Comparison of ENCODE assay signal across 36 cellular contexts in the genomic region with DNA sequence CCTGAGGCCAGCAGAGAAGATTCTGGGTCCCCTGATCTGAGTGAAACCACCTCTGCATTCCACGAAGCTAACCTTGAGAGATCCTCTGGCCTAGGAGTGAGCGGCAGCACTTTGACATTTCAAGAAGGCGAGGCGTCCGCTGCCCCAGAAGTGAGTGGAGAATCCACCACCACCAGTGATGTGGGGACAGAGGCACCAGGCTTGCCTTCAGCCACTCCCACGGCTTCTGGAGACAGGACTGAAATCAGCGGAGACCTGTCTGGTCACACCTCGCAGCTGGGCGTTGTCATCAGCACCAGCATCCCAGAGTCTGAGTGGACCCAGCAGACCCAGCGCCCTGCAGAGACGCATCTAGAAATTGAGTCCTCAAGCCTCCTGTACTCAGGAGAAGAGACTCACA. TPM values are rescaled to one million over a fixed set of nuclear protein-coding genes. Genes with fewer than 3 reads are reported as not detected.
"Had no signal": no experiment of that assay in that cellular context is flagged by ENCODE, and none has a peak within 500 bp of the region (broad histone marks: within the 10 kb centered on the region; RNA-seq: fewer than 3 reads in every experiment).

No MANE protein-coding gene starts in this region.

- H3K9me3 ChIP-seq: adrenal gland, body of pancreas, breast epithelium had no signal

- ATAC-seq: activated CD8-positive, alpha-beta T cell treated with anti-CD3 and anti-CD28 coated beads for 36 hours; activated naive CD4-positive, alpha-beta T cell treated with anti-CD3 and anti-CD28 coated beads, Interleukin-2, amount 50 U/mL, for 72 hours; activated T-cell treated with anti-CD3 and anti-CD28 coated beads, Interleukin-2, amount 50 U/mL, for 4 hours; activated T-cell treated with anti-CD3 and anti-CD28 coated beads, Interleukin-2, amount 50 U/mL, for 72 hours; activated T-helper 17 cell treated with anti-CD3 and anti-CD28 coated beads, Interleukin-2, amount 50 U/mL, for 72 hours; body of pancreas had no signal

- H3K4me1 ChIP-seq: adrenal gland, body of pancreas, breast epithelium had no signal

- H3K27me3 ChIP-seq: adrenal gland, body of pancreas, brain microvascular endothelial cell had no signal

- H3K27ac Mint-ChIP-seq: activated B cell treated with CpG ODN at 0.5 μM for 24 hours; activated CD4-positive, alpha-beta memory T cell treated with anti-CD3 and anti-CD28 coated beads for 36 hours; activated CD4-positive, alpha-beta T cell treated with anti-CD3 and anti-CD28 coated beads, Interleukin-2, amount 10 ng/mL, durations not matched to agents 24 days and 14 days; activated CD8-positive, alpha-beta T cell treated with anti-CD3 and anti-CD28 coated beads for 36 hours; activated naive CD4-positive, alpha-beta T cell treated with anti-CD3 and anti-CD28 coated beads for 36 hours; activated naive CD4-positive, alpha-beta T cell treated with anti-CD3 and anti-CD28 coated beads, Interleukin-2, amount 50 U/mL, for 72 hours; activated naive CD8-positive, alpha-beta T cell treated with anti-CD3 and anti-CD28 coated beads for 36 hours; activated T-cell treated with anti-CD3 and anti-CD28 coated beads, Interleukin-2, amount 50 U/mL, for 72 hours; activated T-helper 1 cell treated with anti-CD3 and anti-CD28 coated beads, Interleukin-12 subunit alpha, Interleukin-12 subunit beta, Interleukin-2, Interleukin-4 antibody, amounts not matched to agents 30 ng/mL and 10 ng/mL and 1 ng/mL, durations not matched to agents 14 hours and 24 hours and 36 hours; activated T-helper 17 cell treated with anti-CD3 and anti-CD28 coated beads, Interleukin-2, amount 50 U/mL, for 72 hours; T-helper 1 cell treated with Interleukin-12 subunit alpha and Interleukin-12 subunit beta and Interleukin-4 antibody, amounts not matched to agents 30 μg/mL and 1 μg/mL, for 36 hours; T-helper 2 cell treated with Interferon-gamma antibody and Interleukin-4, amounts not matched to agents 5 μg/mL and 100 μg/mL, for 36 hours had no signal

- H3K36me3 ChIP-seq: adrenal gland, brain microvascular endothelial cell, breast epithelium had no signal

- H3K27me3 Mint-ChIP-seq: activated CD4-positive, alpha-beta T cell treated with anti-CD3 and anti-CD28 coated beads, Interleukin-2, amount 10 ng/mL, durations not matched to agents 24 days and 14 days; activated CD8-positive, alpha-beta T cell treated with anti-CD3 and anti-CD28 coated beads for 36 hours; activated naive CD8-positive, alpha-beta T cell treated with anti-CD3 and anti-CD28 coated beads for 36 hours; activated T-helper 17 cell treated with anti-CD3 and anti-CD28 coated beads, Interleukin-2, amount 50 U/mL, for 72 hours had no signal

- H3K27ac ChIP-seq: adrenal gland, body of pancreas, brain microvascular endothelial cell, breast epithelium, VCaP had no signal

- H3K4me3 ChIP-seq: adrenal gland, body of pancreas, breast epithelium had no signal

- H3K4me3 Mint-ChIP-seq: activated B cell treated with CpG ODN at 0.5 μM for 24 hours; activated CD4-positive, alpha-beta memory T cell treated with anti-CD3 and anti-CD28 coated beads for 36 hours; activated CD4-positive, alpha-beta T cell treated with anti-CD3 and anti-CD28 coated beads, Interleukin-2, amount 10 ng/mL, durations not matched to agents 24 days and 14 days; activated CD8-positive, alpha-beta T cell treated with anti-CD3 and anti-CD28 coated beads for 36 hours; activated naive CD4-positive, alpha-beta T cell treated with anti-CD3 and anti-CD28 coated beads for 36 hours; activated naive CD8-positive, alpha-beta T cell treated with anti-CD3 and anti-CD28 coated beads for 36 hours; activated T-cell treated with anti-CD3 and anti-CD28 coated beads, Interleukin-2, amount 50 U/mL, for 4 hours; activated T-cell treated with anti-CD3 and anti-CD28 coated beads, Interleukin-2, amount 50 U/mL, for 72 hours; activated T-helper 1 cell treated with anti-CD3 and anti-CD28 coated beads, Interleukin-12 subunit alpha, Interleukin-12 subunit beta, Interleukin-2, Interleukin-4 antibody, amounts not matched to agents 30 ng/mL and 10 ng/mL and 1 ng/mL, durations not matched to agents 14 hours and 24 hours and 36 hours; activated T-helper 17 cell treated with anti-CD3 and anti-CD28 coated beads, Interleukin-2, amount 50 U/mL, for 72 hours; T-helper 1 cell treated with Interleukin-12 subunit alpha and Interleukin-12 subunit beta and Interleukin-4 antibody, amounts not matched to agents 30 μg/mL and 1 μg/mL, for 36 hours; T-helper 2 cell treated with Interferon-gamma antibody and Interleukin-4, amounts not matched to agents 5 μg/mL and 100 μg/mL, for 36 hours had no signal

- H3K4me1 Mint-ChIP-seq: activated B cell treated with CpG ODN at 0.5 μM for 24 hours; activated CD4-positive, alpha-beta T cell treated with anti-CD3 and anti-CD28 coated beads, Interleukin-2, amount 10 ng/mL, durations not matched to agents 24 days and 14 days; activated T-helper 17 cell treated with anti-CD3 and anti-CD28 coated beads, Interleukin-2, amount 50 U/mL, for 72 hours had no signal

- DNase-seq: activated B cell treated with CpG ODN at 0.5 μM for 24 hours; activated CD4-positive, alpha-beta memory T cell treated with anti-CD3 and anti-CD28 coated beads for 36 hours; activated CD4-positive, alpha-beta T cell treated with anti-CD3 and anti-CD28 coated beads for 4 hours; activated CD4-positive, alpha-beta T cell treated with anti-CD3 and anti-CD28 coated beads, Interleukin-2, amount 10 ng/mL, durations not matched to agents 24 days and 14 days; activated CD4-positive, alpha-beta T cell treated with anti-CD3 and anti-CD28 coated beads, Interleukin-2, amount 50 U/mL, for 1 hour; activated CD4-positive, alpha-beta T cell treated with anti-CD3 and anti-CD28 coated beads, Interleukin-2, amount 50 U/mL, for 4 hours; activated CD4-positive, CD25-positive, alpha-beta regulatory T cell treated with anti-CD3 and anti-CD28 coated beads, Interleukin-2, amount 50 U/mL, for 72 hours; activated CD8-positive, alpha-beta memory T cell treated with anti-CD3 and anti-CD28 coated beads, Interleukin-2, amount 50 U/mL, for 4 hours; activated CD8-positive, alpha-beta T cell treated with anti-CD3 and anti-CD28 coated beads for 36 hours; activated effector memory CD4-positive, alpha-beta T cell treated with anti-CD3 and anti-CD28 coated beads, Interleukin-2, amount 50 U/mL, for 16 hours; activated gamma-delta T cell treated with Interleukin-2 at 50 U/mL for 16 hours; activated naive CD4-positive, alpha-beta T cell; activated naive CD4-positive, alpha-beta T cell treated with anti-CD3 and anti-CD28 coated beads for 36 hours; activated naive CD4-positive, alpha-beta T cell treated with anti-CD3 and anti-CD28 coated beads, Interleukin-2, amount 50 U/mL, for 16 hours; activated naive CD8-positive, alpha-beta T cell treated with anti-CD3 and anti-CD28 coated beads for 36 hours; activated T-cell treated with anti-CD3 and anti-CD28 coated beads for 4 hours; activated T-cell treated with anti-CD3 and anti-CD28 coated beads, Interleukin-2, amount 50 U/mL, for 1 hour; activated T-cell treated with anti-CD3 and anti-CD28 coated beads, Interleukin-2, amount 50 U/mL, for 4 hours; activated T-cell treated with anti-CD3 and anti-CD28 coated beads, Interleukin-2, amount 50 U/mL, for 72 hours; adrenal gland; amniotic stem cell; aorta; body of pancreas; brain microvascular endothelial cell; central memory CD4-positive, alpha-beta T cell; T-helper 1 cell; T-helper 2 cell; T-helper 9 cell had no signal

RNA-seq across cellular contexts. Expression of gene ACAN, which starts 55.7 kb away (rescaled TPM):
- total RNA-seq: activated B cell treated with CpG ODN at 0.5 μM for 24 hours; activated CD4-positive, alpha-beta memory T cell treated with anti-CD3 and anti-CD28 coated beads for 36 hours; activated CD4-positive, alpha-beta T cell treated with anti-CD3 and anti-CD28 coated beads, Interleukin-2, amount 10 ng/mL, durations not matched to agents 24 days and 14 days; activated CD8-positive, alpha-beta memory T cell treated with anti-CD3 and anti-CD28 coated beads for 36 hours; activated CD8-positive, alpha-beta T cell treated with anti-CD3 and anti-CD28 coated beads for 36 hours; activated naive CD4-positive, alpha-beta T cell treated with anti-CD3 and anti-CD28 coated beads for 36 hours; activated naive CD4-positive, alpha-beta T cell treated with anti-CD3 and anti-CD28 coated beads, Interleukin-2, amount 50 U/mL, for 72 hours; activated naive CD8-positive, alpha-beta T cell treated with anti-CD3 and anti-CD28 coated beads for 36 hours; activated T-cell treated with anti-CD3 and anti-CD28 coated beads, Interleukin-2, amount 50 U/mL, for 4 hours; activated T-cell treated with anti-CD3 and anti-CD28 coated beads, Interleukin-2, amount 50 U/mL, for 72 hours; activated T-helper 1 cell treated with anti-CD3 and anti-CD28 coated beads, Interleukin-12 subunit alpha, Interleukin-12 subunit beta, Interleukin-2, Interleukin-4 antibody, amounts not matched to agents 30 ng/mL and 10 ng/mL and 1 ng/mL, durations not matched to agents 14 hours and 24 hours and 36 hours; activated T-helper 17 cell treated with anti-CD3 and anti-CD28 coated beads, Interleukin-2, amount 50 U/mL, for 72 hours had no signal
